ENCODE assay signal across 26 cellular contexts in genomic region chr4:129614581-129614980, GRCh38.
A peak's percentile ranks its signal among the peaks of the same experiment; 100 is the strongest.
DNase-seq lines count a peak whose midpoint lies in the region; ATAC-seq and TF ChIP-seq lines count a peak whose summit lies in the region.
"Had no signal": no experiment of that assay in that cellular context is flagged by ENCODE, and none has a peak within 500 bp of the region (broad histone marks: within the 10 kb centered on the region; RNA-seq: fewer than 3 reads in every experiment).

No MANE protein-coding gene starts in this region.

- H3K4me3 Mint-ChIP-seq in GM23338 = no peak overlapping the region
- H3K4me3 Mint-ChIP-seq in activated T-helper 1 cell treated with anti-CD3 and anti-CD28 coated beads, Interleukin-12 subunit alpha, Interleukin-12 subunit beta, Interleukin-2, Interleukin-4 antibody, amounts not matched to agents 30 ng/mL and 10 ng/mL and 1 ng/mL, durations not matched to agents 14 hours and 24 hours and 36 hours = no peak overlapping the region
- H3K4me3 Mint-ChIP-seq: CD8-positive, alpha-beta T cell; HFFc6; IgD-negative memory B cell; T-cell had no signal

- no peaks in the 10 kb centered on the region for H3K36me3 Mint-ChIP-seq in GM23338 (ENCODE audit: low read depth)
- no peaks in the 10 kb centered on the region for H3K36me3 Mint-ChIP-seq in activated T-helper 1 cell treated with anti-CD3 and anti-CD28 coated beads, Interleukin-12 subunit alpha, Interleukin-12 subunit beta, Interleukin-2, Interleukin-4 antibody, amounts not matched to agents 30 ng/mL and 10 ng/mL and 1 ng/mL, durations not matched to agents 14 hours and 24 hours and 36 hours (ENCODE audit: low read depth)
- H3K36me3 Mint-ChIP-seq: CD8-positive, alpha-beta T cell; IgD-negative memory B cell; T-cell had no signal

- no peaks in the 10 kb centered on the region for H3F3A ChIP-seq in GM23338 (replicated peaks; ENCODE audit: low read depth)

- H3K4me1 ChIP-seq in GM23338 (ENCODE audit: insufficient read depth) (no peaks in the 10 kb centered on the region), SJCRH30 (no peaks in the 10 kb centered on the region)
- H3K4me1 ChIP-seq: A549, HAP-1 had no signal

- no peaks in the 10 kb centered on the region for H3K9me3 ChIP-seq in SJCRH30 (replicated peaks)
- H3K9me3 ChIP-seq: A549, HAP-1 had no signal

- no peaks in the 10 kb centered on the region for H3K27me3 Mint-ChIP-seq in GM23338 (ENCODE audit: insufficient read depth, low read depth, poor library complexity)
- H3K27me3 Mint-ChIP-seq in activated T-helper 1 cell treated with anti-CD3 and anti-CD28 coated beads, Interleukin-12 subunit alpha, Interleukin-12 subunit beta, Interleukin-2, Interleukin-4 antibody, amounts not matched to agents 30 ng/mL and 10 ng/mL and 1 ng/mL, durations not matched to agents 14 hours and 24 hours and 36 hours (ENCODE audit: insufficient read depth) = no peaks in the 10 kb centered on the region
- H3K27me3 Mint-ChIP-seq: IgD-negative memory B cell, T-cell had no signal

- no peaks in the 10 kb centered on the region for H3K79me2 ChIP-seq in GM23338 (replicated peaks; ENCODE audit: insufficient read depth)

- no peak overlapping the region for H3K4me3 ChIP-seq in GM23338
- H3K4me3 ChIP-seq in SJCRH30 = no peak overlapping the region
- H3K4me3 ChIP-seq: A549, HAP-1, PC-9 had no signal

- H3K27me3 ChIP-seq in GM23338 (ENCODE audit: insufficient read depth) (no peaks in the 10 kb centered on the region), SJCRH30 (no peaks in the 10 kb centered on the region)

- TF ChIP-seq CTCF in GM23338 (conservative IDR thresholded peaks at IDR 0.05; ENCODE audit: low read depth in 2 of 2) = no peak

- peak overlapping the region; percentile 67 for H2AFZ ChIP-seq in GM23338
- H2AFZ ChIP-seq: PC-9 had no signal

- H3K9me3 Mint-ChIP-seq in GM23338 = no peaks in the 10 kb centered on the region
- H3K9me3 Mint-ChIP-seq in activated T-helper 1 cell treated with anti-CD3 and anti-CD28 coated beads, Interleukin-12 subunit alpha, Interleukin-12 subunit beta, Interleukin-2, Interleukin-4 antibody, amounts not matched to agents 30 ng/mL and 10 ng/mL and 1 ng/mL, durations not matched to agents 14 hours and 24 hours and 36 hours = no peaks in the 10 kb centered on the region
- H3K9me3 Mint-ChIP-seq: CD8-positive, alpha-beta T cell; T-cell had no signal

- H3K36me3 ChIP-seq in GM23338 (ENCODE audit: insufficient read depth) (no peaks in the 10 kb centered on the region), SJCRH30 (no peaks in the 10 kb centered on the region)
- H3K36me3 ChIP-seq: HAP-1 had no signal

- no peak overlapping the region for H3K4me2 ChIP-seq in GM23338
- H3K4me2 ChIP-seq: A549, KMS-11, PC-9 had no signal

- H3K4me1 Mint-ChIP-seq in GM23338 = no peaks in the 10 kb centered on the region
- no peaks in the 10 kb centered on the region for H3K4me1 Mint-ChIP-seq in activated T-helper 1 cell treated with anti-CD3 and anti-CD28 coated beads, Interleukin-12 subunit alpha, Interleukin-12 subunit beta, Interleukin-2, Interleukin-4 antibody, amounts not matched to agents 30 ng/mL and 10 ng/mL and 1 ng/mL, durations not matched to agents 14 hours and 24 hours and 36 hours (ENCODE audit: low read depth)
- H3K4me1 Mint-ChIP-seq: IgD-negative memory B cell, T-cell had no signal

- H4K20me1 ChIP-seq in GM23338 (replicated peaks; ENCODE audit: insufficient read depth) = no peaks in the 10 kb centered on the region

- DNase-seq in GM23338 (ENCODE audit: low spot score) (no peak), SJCRH30 (peak; percentile 2 to 38), iPS-NIHi7 (ENCODE audit: extremely low spot score) (peak; percentile 10), retina (peak; percentile 28), NCI-H1694 (lab: John Stamatoyannopoulos, UW) (no peak), NCI-H187 treated with DMSO at 0.1 percent for 48 hours (lab: John Stamatoyannopoulos, UW) (no peak)
- no peak for DNase-seq in activated T-helper 1 cell treated with anti-CD3 and anti-CD28 coated beads, Interleukin-12 subunit alpha, Interleukin-12 subunit beta, Interleukin-2, Interleukin-4 antibody, amounts not matched to agents 30 ng/mL and 10 ng/mL and 1 ng/mL, durations not matched to agents 14 hours and 24 hours and 36 hours (ENCODE audit: low spot score)
- DNase-seq: CD8-positive, alpha-beta T cell; DMS 273 treated with DMSO at 0.1 percent for 48 hours; DMS79 treated with DMSO at 0.1 percent for 48 hours; HFFc6; NCI-H1048; NCI-H1694 treated with DMSO at 0.1 percent for 48 hours; NCI-H2081 treated with DMSO at 0.1 percent for 48 hours; NCI-H2171 treated with DMSO at 0.1 percent for 48 hours; NCI-H345; NCI-H510A treated with DMSO at 0.1 percent for 48 hours; PC-9; T-cell had no signal

- ATAC-seq in GM23338 = peak; percentile 34; the same call in 2 of the 3 replicates
- ATAC-seq: A549; CD8-positive, alpha-beta T cell; Right ventricle myocardium inferior; T-cell had no signal

- no peaks in the 10 kb centered on the region for H3K9me2 ChIP-seq in GM23338 (ENCODE audit: insufficient read depth)

- H3K27ac Mint-ChIP-seq in GM23338 = no peak overlapping the region
- no peak overlapping the region for H3K27ac Mint-ChIP-seq in activated T-helper 1 cell treated with anti-CD3 and anti-CD28 coated beads, Interleukin-12 subunit alpha, Interleukin-12 subunit beta, Interleukin-2, Interleukin-4 antibody, amounts not matched to agents 30 ng/mL and 10 ng/mL and 1 ng/mL, durations not matched to agents 14 hours and 24 hours and 36 hours
- H3K27ac Mint-ChIP-seq: CD8-positive, alpha-beta T cell; HFFc6; IgD-negative memory B cell; T-cell had no signal

- intact Hi-C loops in activated T-helper 1 cell treated with anti-CD3 and anti-CD28 coated beads, Interleukin-12 subunit alpha, Interleukin-12 subunit beta, Interleukin-2, Interleukin-4 antibody, amounts not matched to agents 30 ng/mL and 10 ng/mL and 1 ng/mL, durations not matched to agents 14 hours and 24 hours and 36 hours (cut with micrococcal nuclease) = no loop called here

- H3K27ac ChIP-seq in GM23338 (ENCODE audit: low read depth) (no peak overlapping the region), SJCRH30 (no peak overlapping the region)
- H3K27ac ChIP-seq: A549, C4-2B, HL-60, KMS-11, PC-9 had no signal

TF ChIP-seq in GM23338, 12 proteins besides CTCF, POLR2A, EP300 and RAD21 (continues in another document):
- no peak for TF ChIP-seq CREB1 (CRISPR knock-in tag; IDR thresholded peaks at IDR 0.05; ENCODE audit: low read depth)
- TF ChIP-seq NANOG (IDR thresholded peaks at IDR 0.05; ENCODE audit: borderline replicate concordance) = no peak
- no peak for TF ChIP-seq JUNB (IDR thresholded peaks at IDR 0.05; ENCODE audit: unreplicated experiment)
- TF ChIP-seq REST (IDR thresholded peaks at IDR 0.05; ENCODE audit: unreplicated experiment) = no peak
- no peak for TF ChIP-seq ETS1 (IDR thresholded peaks at IDR 0.05)

Comparison
In these comparisons a context has a peak if more than half of its experiments do, and no peak if none do; other contexts are left out.
1. DNase-seq: peak in SJCRH30 (2 of 2), iPS-NIHi7 (single experiment) and retina (single experiment); none in GM23338 (single experiment), NCI-H1694 (single experiment), activated T-helper 1 cell treated with anti-CD3 and anti-CD28 coated beads, Interleukin-12 subunit alpha, Interleukin-12 subunit beta, Interleukin-2, Interleukin-4 antibody, amounts not matched to agents 30 ng/mL and 10 ng/mL and 1 ng/mL, durations not matched to agents 14 hours and 24 hours and 36 hours (single experiment) and NCI-H187 treated with DMSO at 0.1 percent for 48 hours (single experiment).